21 cellular contexts compared by ENCODE assay signal in genomic region chr18:62556397-62556796, GRCh38.
"Had no signal": no experiment of that assay in that cellular context is flagged by ENCODE, and none has a peak within 500 bp of the region (broad histone marks: within the 10 kb centered on the region; RNA-seq: fewer than 3 reads in every experiment).

No MANE protein-coding gene starts in this region.

- H3K4me1 ChIP-seq: ascending aorta, gastroesophageal sphincter, right lobe of liver, thyroid gland had no signal

- H3K27ac ChIP-seq: ascending aorta, colonic mucosa, gastroesophageal sphincter, heart right ventricle, left ventricle myocardium inferior, right lobe of liver, thyroid gland had no signal

- H3K27me3 ChIP-seq: ascending aorta, colonic mucosa, gastroesophageal sphincter, heart right ventricle, right lobe of liver, thyroid gland had no signal

- H3K36me3 ChIP-seq: colonic mucosa had no signal

- H3K27ac Mint-ChIP-seq: activated CD4-positive, alpha-beta memory T cell treated with anti-CD3 and anti-CD28 coated beads for 36 hours; activated CD8-positive, alpha-beta memory T cell treated with anti-CD3 and anti-CD28 coated beads, Interleukin-2, amount 10 ng/mL, durations not matched to agents 7 days and 5 days; stimulated activated naive B cell treated with anti-CD40 and anti-IgM and Interleukin-4, amounts not matched to agents 10 μg/mL and 1 μg/mL and 100 μg/mL, for 72 hours; WTC11 had no signal

- FAIRE-seq: TTC549 had no signal

- ATAC-seq: activated CD8-positive, alpha-beta memory T cell treated with anti-CD3 and anti-CD28 coated beads, Interleukin-2, amount 10 ng/mL, durations not matched to agents 7 days and 5 days; gastroesophageal sphincter; heart right ventricle; right lobe of liver; stimulated activated naive B cell treated with anti-CD40 and anti-IgM and Interleukin-4, amounts not matched to agents 10 μg/mL and 1 μg/mL and 100 μg/mL, for 72 hours; WTC11 had no signal

- H3K4me3 ChIP-seq: ascending aorta, colonic mucosa, gastroesophageal sphincter, heart right ventricle, left ventricle myocardium inferior, right lobe of liver, smooth muscle cell, thyroid gland had no signal

- H3K4me3 Mint-ChIP-seq: activated CD4-positive, alpha-beta memory T cell treated with anti-CD3 and anti-CD28 coated beads for 36 hours; activated CD8-positive, alpha-beta memory T cell treated with anti-CD3 and anti-CD28 coated beads, Interleukin-2, amount 10 ng/mL, durations not matched to agents 7 days and 5 days; central memory CD8-positive, alpha-beta T cell; stimulated activated naive B cell treated with anti-CD40 and anti-IgM and Interleukin-4, amounts not matched to agents 10 μg/mL and 1 μg/mL and 100 μg/mL, for 72 hours; WTC11 had no signal

- H3K9me3 ChIP-seq: ascending aorta, colonic mucosa, gastroesophageal sphincter, heart right ventricle, left ventricle myocardium inferior, right lobe of liver, thyroid gland had no signal

- H3K27me3 Mint-ChIP-seq: activated CD4-positive, alpha-beta memory T cell treated with anti-CD3 and anti-CD28 coated beads for 36 hours; activated CD8-positive, alpha-beta memory T cell treated with anti-CD3 and anti-CD28 coated beads, Interleukin-2, amount 10 ng/mL, durations not matched to agents 7 days and 5 days; central memory CD8-positive, alpha-beta T cell; stimulated activated naive B cell treated with anti-CD40 and anti-IgM and Interleukin-4, amounts not matched to agents 10 μg/mL and 1 μg/mL and 100 μg/mL, for 72 hours had no signal

- H3K4me2 ChIP-seq: smooth muscle cell had no signal

- H3K9me3 Mint-ChIP-seq: activated CD4-positive, alpha-beta memory T cell treated with anti-CD3 and anti-CD28 coated beads for 36 hours; central memory CD8-positive, alpha-beta T cell; stimulated activated naive B cell treated with anti-CD40 and anti-IgM and Interleukin-4, amounts not matched to agents 10 μg/mL and 1 μg/mL and 100 μg/mL, for 72 hours; WTC11 had no signal

- DNase-seq: activated CD4-positive, alpha-beta memory T cell treated with anti-CD3 and anti-CD28 coated beads for 36 hours; activated CD4-positive, alpha-beta T cell treated with anti-CD3 and anti-CD28 coated beads for 4 hours; activated CD8-positive, alpha-beta memory T cell treated with anti-CD3 and anti-CD28 coated beads, Interleukin-2, amount 10 ng/mL, durations not matched to agents 7 days and 5 days; activated naive CD4-positive, alpha-beta T cell; colonic mucosa; heart right ventricle; left ventricle myocardium inferior; mammary epithelial cell; midbrain; right lobe of liver; stimulated activated CD4-positive, alpha-beta T cell treated with anti-CD3 and anti-CD28 coated beads, Interleukin-4, amount 100 ng/mL, for 24 hours; stimulated activated naive B cell treated with anti-CD40 and anti-IgM and Interleukin-4, amounts not matched to agents 10 μg/mL and 1 μg/mL and 100 μg/mL, for 72 hours; SW 1271; T-helper 2 cell; thyroid gland had no signal

- H3K4me1 Mint-ChIP-seq: WTC11 had no signal
